ENCODE assay signal across 8 cellular contexts in the genomic region with DNA sequence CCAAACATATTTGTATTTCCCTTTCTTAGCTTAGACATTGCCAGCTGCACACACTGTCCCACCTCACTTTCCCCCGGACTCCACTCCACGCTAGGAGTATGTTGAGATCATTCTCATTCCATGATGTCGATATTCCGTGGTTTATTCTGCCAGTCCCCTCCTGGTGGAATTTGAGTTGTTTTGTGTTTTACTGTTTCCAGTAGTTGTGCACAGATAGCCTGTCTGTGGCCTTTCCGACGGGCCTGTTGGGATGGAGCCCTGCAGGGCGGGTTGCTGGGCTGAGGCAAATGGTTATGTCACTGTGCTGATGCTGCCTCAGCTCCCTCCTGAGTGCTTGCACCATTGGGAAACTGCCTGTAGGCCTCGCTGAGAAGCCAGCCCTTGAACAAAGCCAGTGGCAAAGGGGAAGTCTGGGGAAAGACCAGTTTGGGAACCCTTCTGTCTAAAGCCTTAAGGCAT. TPM values are rescaled to one million over a fixed set of nuclear protein-coding genes. Genes with fewer than 3 reads are reported as not detected.
DNase-seq lines count a peak whose midpoint lies in the region; ATAC-seq, FAIRE-seq and TF ChIP-seq lines count a peak whose summit lies in the region.

No MANE protein-coding gene starts in this region.

- H3K36me3 Mint-ChIP-seq in nephron (ENCODE audit: low read depth): peaks cover 3% of the 10 kb centered on the region

- H3K27ac Mint-ChIP-seq in nephron: peak overlapping the region; percentile 15 to 88 (median 48)

- no peaks in the 10 kb centered on the region for H3K27me3 Mint-ChIP-seq in nephron (ENCODE audit: low read depth)

- no peak overlapping the region for H3K4me3 Mint-ChIP-seq in nephron

- peak; percentile 41 for DNase-seq in Daoy (ENCODE audit: low read depth)
- peak; percentile 70 for DNase-seq in SKM-1 (lab: John Stamatoyannopoulos, UW; ENCODE audit: unreplicated experiment)
- DNase-seq in T-helper 9 cell: no peak
- DNase-seq in GM19239 (ENCODE audit: insufficient read length, low spot score): no peak
- DNase-seq in NCI-H2227 treated with DMSO at 0.1 percent for 48 hours (lab: John Stamatoyannopoulos, UW): no peak

- ATAC-seq in esophagus mucosa (peak; percentile 88), GM21390 (IDR thresholded peaks at IDR 0.05; ENCODE audit: unreplicated experiment) (no peak)

- H3K4me1 Mint-ChIP-seq in nephron: peaks cover 29% of the 10 kb centered on the region

- H3K9me3 Mint-ChIP-seq in nephron: no peaks in the 10 kb centered on the region

- TF ChIP-seq CTCF in nephron (IDR thresholded peaks at IDR 0.05; ENCODE audit: unreplicated experiment in 3 of 3): no peak

- FAIRE-seq in GM19239 (lab: Jason Lieb, UNC): no peak

RNA-seq across cellular contexts. Expression of a gene that starts 12.8 kb away (rescaled TPM):
- 24.2 and 26.0 TPM in 2 replicates for total RNA-seq in Daoy (2014; rRNA removed; shearing (Covaris generic))
- 20.2 TPM for total RNA-seq in esophagus mucosa

Comparison
In these comparisons a context has a peak if more than half of its experiments do, and no peak if none do; other contexts are left out.
1. DNase-seq: peak in Daoy (single experiment) and SKM-1 (single experiment); none in T-helper 9 cell (single experiment), GM19239 (single experiment) and NCI-H2227 treated with DMSO at 0.1 percent for 48 hours (single experiment).